ENCODE assay signal across 16 cellular contexts in genomic region chr13:35839746-35840273, GRCh38.
"Had no signal": no experiment of that assay in that cellular context is flagged by ENCODE, and none has a peak within 500 bp of the region (broad histone marks: within the 10 kb centered on the region; RNA-seq: fewer than 3 reads in every experiment).

No MANE protein-coding gene starts in this region.

- H3K4me3 ChIP-seq: hepatocyte, lower lobe of right lung, psoas muscle, right lobe of liver, spleen, thoracic aorta had no signal

- H3K4me3 Mint-ChIP-seq: activated naive CD4-positive, alpha-beta T cell treated with anti-CD3 and anti-CD28 coated beads, Interleukin-2, amount 10 ng/mL, durations not matched to agents 7 days and 5 days; naive thymus-derived CD8-positive, alpha-beta T cell; stimulated activated naive B cell treated with anti-CD40 and anti-IgM and Interleukin-4, amounts not matched to agents 10 μg/mL and 1 μg/mL and 100 μg/mL, for 72 hours had no signal

- H3K27me3 Mint-ChIP-seq: stimulated activated naive B cell treated with anti-CD40 and anti-IgM and Interleukin-4, amounts not matched to agents 10 μg/mL and 1 μg/mL and 100 μg/mL, for 72 hours had no signal

- H3K4me1 Mint-ChIP-seq: activated naive CD4-positive, alpha-beta T cell treated with anti-CD3 and anti-CD28 coated beads, Interleukin-2, amount 10 ng/mL, durations not matched to agents 7 days and 5 days; naive thymus-derived CD8-positive, alpha-beta T cell; stimulated activated naive B cell treated with anti-CD40 and anti-IgM and Interleukin-4, amounts not matched to agents 10 μg/mL and 1 μg/mL and 100 μg/mL, for 72 hours had no signal

- ATAC-seq: lower lobe of right lung; naive thymus-derived CD8-positive, alpha-beta T cell; psoas muscle; right lobe of liver; stimulated activated naive B cell treated with anti-CD40 and anti-IgM and Interleukin-4, amounts not matched to agents 10 μg/mL and 1 μg/mL and 100 μg/mL, for 72 hours had no signal

- DNase-seq: activated CD4-positive, alpha-beta T cell treated with anti-CD3 and anti-CD28 coated beads, Interleukin-2, amount 50 U/mL, for 1 hour; activated naive CD4-positive, alpha-beta T cell treated with anti-CD3 and anti-CD28 coated beads, Interleukin-2, amount 10 ng/mL, durations not matched to agents 7 days and 5 days; activated T-cell treated with anti-CD3 and anti-CD28 coated beads for 4 hours; effector CD4-positive, alpha-beta T cell; lower lobe of right lung; naive thymus-derived CD8-positive, alpha-beta T cell; psoas muscle; right lobe of liver; spleen; stimulated activated CD4-positive, alpha-beta T cell treated with anti-CD3 and anti-CD28 coated beads, Interleukin-1b, Interleukin-23, amount 100 ng/mL, for 48 hours; stimulated activated naive B cell treated with anti-CD40 and anti-IgM and Interleukin-4, amounts not matched to agents 10 μg/mL and 1 μg/mL and 100 μg/mL, for 72 hours; T-helper 2 cell had no signal

- H3K36me3 Mint-ChIP-seq: activated naive CD4-positive, alpha-beta T cell treated with anti-CD3 and anti-CD28 coated beads, Interleukin-2, amount 10 ng/mL, durations not matched to agents 7 days and 5 days; stimulated activated naive B cell treated with anti-CD40 and anti-IgM and Interleukin-4, amounts not matched to agents 10 μg/mL and 1 μg/mL and 100 μg/mL, for 72 hours had no signal

- H3K27ac Mint-ChIP-seq: activated naive CD4-positive, alpha-beta T cell treated with anti-CD3 and anti-CD28 coated beads, Interleukin-2, amount 10 ng/mL, durations not matched to agents 7 days and 5 days; activated T-helper 2 cell treated with anti-CD3 and anti-CD28 coated beads, Interferon-gamma antibody, Interleukin-2, Interleukin-4, amounts not matched to agents 10 μg/mL and 5 μg/mL and 100 μg/mL, durations not matched to agents 14 hours and 24 hours and 36 hours; naive thymus-derived CD8-positive, alpha-beta T cell; stimulated activated naive B cell treated with anti-CD40 and anti-IgM and Interleukin-4, amounts not matched to agents 10 μg/mL and 1 μg/mL and 100 μg/mL, for 72 hours had no signal

- H3K27ac ChIP-seq: hepatocyte, lower lobe of right lung, neutrophil, psoas muscle, right lobe of liver had no signal

- H3K27me3 ChIP-seq: hepatocyte, neutrophil, right lobe of liver, spleen had no signal

- H3K9me3 Mint-ChIP-seq: activated naive CD4-positive, alpha-beta T cell treated with anti-CD3 and anti-CD28 coated beads, Interleukin-2, amount 10 ng/mL, durations not matched to agents 7 days and 5 days; activated T-helper 2 cell treated with anti-CD3 and anti-CD28 coated beads, Interferon-gamma antibody, Interleukin-2, Interleukin-4, amounts not matched to agents 10 μg/mL and 5 μg/mL and 100 μg/mL, durations not matched to agents 14 hours and 24 hours and 36 hours had no signal
